Comparison of ENCODE assay signal across 15 cellular contexts in the genomic region with DNA sequence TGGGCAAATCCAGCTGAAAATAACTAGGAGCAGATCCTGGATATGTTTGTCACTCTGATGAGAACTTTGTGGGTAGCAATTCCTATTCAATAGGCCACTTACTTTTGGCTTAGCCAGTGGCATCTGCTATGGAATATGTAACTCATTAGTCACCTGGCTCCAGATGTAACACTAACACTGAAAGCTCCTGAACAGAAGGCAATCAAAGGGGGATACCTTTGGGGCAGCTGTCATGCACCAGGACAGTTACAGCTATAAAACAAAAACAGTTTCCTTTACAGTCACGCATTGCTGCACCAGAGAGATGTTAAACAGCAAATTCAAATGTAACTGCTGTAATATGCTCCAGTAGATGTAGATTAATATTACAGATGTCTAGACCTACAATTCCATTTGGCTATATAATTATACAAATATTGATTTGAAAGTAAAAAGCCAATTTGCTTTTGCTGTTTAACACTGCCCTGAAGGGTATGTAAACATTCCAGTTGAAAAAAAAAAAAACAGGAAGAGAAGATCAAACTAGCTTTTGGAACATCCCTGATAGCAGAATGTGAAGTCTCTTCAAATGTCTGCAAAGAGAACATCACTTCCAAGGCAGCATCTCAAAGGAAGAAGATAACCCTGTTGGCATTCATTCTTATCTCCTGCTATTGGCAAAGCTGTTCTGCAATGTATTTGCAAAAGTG. TPM values are rescaled to one million over a fixed set of nuclear protein-coding genes. Genes with fewer than 3 reads are reported as not detected.
DNase-seq lines count a peak whose midpoint lies in the region; ATAC-seq, FAIRE-seq and TF ChIP-seq lines count a peak whose summit lies in the region.
"Had no signal": no experiment of that assay in that cellular context is flagged by ENCODE, and none has a peak within 500 bp of the region (broad histone marks: within the 10 kb centered on the region; RNA-seq: fewer than 3 reads in every experiment).

No MANE protein-coding gene starts in this region.

- no peaks in the 10 kb centered on the region for H3K27me3 ChIP-seq in osteoblast (ENCODE audit: insufficient read depth, low read length)
- no peaks in the 10 kb centered on the region for H3K27me3 ChIP-seq in testis
- H3K27me3 ChIP-seq: upper lobe of right lung had no signal

- H3K4me3 Mint-ChIP-seq in brain = peak overlapping the region in 1 of 5 experiments; percentile 75
- H3K4me3 Mint-ChIP-seq: activated T-cell treated with anti-CD3 and anti-CD28 coated beads, Interleukin-2, amount 50 U/mL, for 24 hours had no signal

- H4K20me1 ChIP-seq in osteoblast (ENCODE audit: insufficient read depth, low read length) = no peaks in the 10 kb centered on the region

- H3K27ac Mint-ChIP-seq in brain = peak overlapping the region; percentile 16 to 98 (median 88)

- H3K36me3 ChIP-seq in osteoblast (ENCODE audit: insufficient read depth, low read length) (peaks cover 12% of the 10 kb centered on the region), testis (ENCODE audit: low read depth, missing control alignments) (no peaks in the 10 kb centered on the region)
- H3K36me3 ChIP-seq: prostate gland, upper lobe of right lung had no signal

- peaks cover 53% of the 10 kb centered on the region for H3K4me1 Mint-ChIP-seq in brain

- intact Hi-C loops in testis (cut with DNase I; ENCODE audit: low total_unique reads) = no loop called here

- no peak overlapping the region for H3K27ac ChIP-seq in osteoblast (ENCODE audit: low read depth, low read length)
- no peak overlapping the region for H3K27ac ChIP-seq in testis
- H3K27ac ChIP-seq: prostate gland, upper lobe of right lung had no signal

- DNase-seq in GM18507 (ENCODE audit: extremely low spot score, insufficient read length, low read depth) (no peak), NCI-H1694 (lab: John Stamatoyannopoulos, UW) (peak; percentile 38), osteoblast (ENCODE audit: insufficient read length, low spot score, missing footprints) (no peak), HuH-7 (ENCODE audit: low spot score) (no peak), testis (no peak)
- no peak for DNase-seq in activated naive CD4-positive, alpha-beta T cell treated with Interleukin-2 at 50 U/mL for 16 hours
- DNase-seq: activated T-cell treated with anti-CD3 and anti-CD28 coated beads, Interleukin-2, amount 50 U/mL, for 24 hours; central memory CD4-positive, alpha-beta T cell; DND-41; GOT3; upper lobe of right lung had no signal

- H3K4me3 ChIP-seq in osteoblast (ENCODE audit: insufficient read depth, low read length) (no peak overlapping the region), testis (no peak overlapping the region)
- H3K4me3 ChIP-seq: prostate gland, upper lobe of right lung had no signal

- no peaks in the 10 kb centered on the region for H3K9me3 Mint-ChIP-seq in brain
- H3K9me3 Mint-ChIP-seq: activated T-cell treated with anti-CD3 and anti-CD28 coated beads, Interleukin-2, amount 50 U/mL, for 24 hours had no signal

- no peak for ATAC-seq in GM18517 (IDR thresholded peaks at IDR 0.05; ENCODE audit: unreplicated experiment)
- ATAC-seq: upper lobe of right lung had no signal

- H3K4me1 ChIP-seq in osteoblast (ENCODE audit: insufficient read depth, low read length) (peaks cover 10% of the 10 kb centered on the region), testis (no peaks in the 10 kb centered on the region)
- H3K4me1 ChIP-seq: prostate gland had no signal

- peak overlapping the region; percentile 18 for H3K4me2 ChIP-seq in osteoblast (ENCODE audit: insufficient read depth, low read length)

- TF ChIP-seq CTCF in brain (conservative IDR thresholded peaks at IDR 0.05) = no peak
- TF ChIP-seq CTCF in osteoblast (IDR thresholded peaks at IDR 0.05; ENCODE audit: extremely low read depth, low read depth, low read length) = no peak
- TF ChIP-seq CTCF in testis (IDR thresholded peaks at IDR 0.05) = no peak

- H3K27me3 Mint-ChIP-seq in brain = no peaks in the 10 kb centered on the region
- H3K27me3 Mint-ChIP-seq: activated T-cell treated with anti-CD3 and anti-CD28 coated beads, Interleukin-2, amount 50 U/mL, for 24 hours had no signal

- TF ChIP-seq POLR2A in testis (IDR thresholded peaks at IDR 0.05) = no peak

- H3K36me3 Mint-ChIP-seq in brain = peaks cover 19% of the 10 kb centered on the region

- 83 to 97% methylated on average over 1 of the region's 1 CpG for WGBS in testis, 2 donors

- H3K9me3 ChIP-seq in osteoblast (ENCODE audit: low read depth, low read length) (no peaks in the 10 kb centered on the region), testis (no peaks in the 10 kb centered on the region)
- H3K9me3 ChIP-seq: prostate gland, upper lobe of right lung had no signal

- peak overlapping the region; percentile 13 for H2AFZ ChIP-seq in osteoblast (ENCODE audit: low read length)

- FAIRE-seq in GM18507 (lab: Jason Lieb, UNC) = peak; percentile 66

- H3K79me2 ChIP-seq in osteoblast (ENCODE audit: insufficient read depth, low read length) = peaks cover 72% of the 10 kb centered on the region

RNA-seq across cellular contexts. Expression of gene RACGAP1, which starts 18.4 kb away (rescaled TPM):
- polyA plus RNA-seq in brain (ENCODE audit: insufficient read depth, low read depth, low replicate concordance) (74.4 TPM), testis (ENCODE audit: insufficient read depth, low read depth, low replicate concordance) (118 TPM)
- total RNA-seq in osteoblast (12.7 and 16.5 TPM in 2 replicates), testis (10 to 100 TPM; 48.1 to 60.6 TPM)

RNA-seq across cellular contexts. Expression of gene AQP6, which starts 34.2 kb away (rescaled TPM):
- polyA plus RNA-seq in brain (ENCODE audit: insufficient read depth, low read depth, low replicate concordance) = 1.4 TPM
- not detected in 2 replicates for total RNA-seq in osteoblast
- total RNA-seq in testis = 1 to 10 TPM; 1.7 to 2.2 TPM
- 3.1 TPM for polyA plus RNA-seq in testis (ENCODE audit: insufficient read depth, low read depth, low replicate concordance)
- total RNA-seq: liver had no signal

RNA-seq across cellular contexts. Expression of gene AQP5, which starts 45.2 kb away (rescaled TPM):
- polyA plus RNA-seq in brain (ENCODE audit: insufficient read depth, low read depth, low replicate concordance) = 2.7 TPM
- total RNA-seq in osteoblast = not detected in 2 replicates
- total RNA-seq in testis = 100 to 1,000 TPM; 128 to 134 TPM
- polyA plus RNA-seq in testis (ENCODE audit: insufficient read depth, low read depth, low replicate concordance) = 414 TPM
- total RNA-seq: liver had no signal
- polyA plus RNA-seq: liver had no signal

RNA-seq across cellular contexts. Expression of gene ASIC1, which starts 50.5 kb away (rescaled TPM):
- polyA plus RNA-seq in brain (ENCODE audit: insufficient read depth, low read depth, low replicate concordance) (13.8 TPM), testis (ENCODE audit: insufficient read depth, low read depth, low replicate concordance) (2.7 TPM)
- total RNA-seq in osteoblast (0.72 and 0.88 TPM in 2 replicates), testis (1 to 10 TPM; 1.9 to 3.5 TPM)

RNA-seq across cellular contexts. Expression of gene AQP2, which starts 56.4 kb away (rescaled TPM):
- polyA plus RNA-seq in brain (ENCODE audit: insufficient read depth, low read depth, low replicate concordance) = not detected
- total RNA-seq in osteoblast = not detected in 2 replicates
- total RNA-seq in testis = 1 to 10 TPM in 1 of 2 donors, under 1 TPM in 1; 0.79 to 1.9 TPM
- polyA plus RNA-seq in testis (ENCODE audit: insufficient read depth, low read depth, low replicate concordance) = 1.1 TPM
- total RNA-seq: liver, upper lobe of right lung had no signal
- polyA plus RNA-seq: liver had no signal

Comparison
In these comparisons a context has a peak if more than half of its experiments do, and no peak if none do; other contexts are left out.
1. RNA of gene AQP5, which starts 45.2 kb away (total RNA-seq): 128 to 134 TPM in testis; not detected in osteoblast; every median in the first group is over 100 times any median in the second.